In genomic region chr9:86795861-86796497, GRCh38 we compare ENCODE assay signal across 11 cellular contexts.
DNase-seq lines count a peak whose midpoint lies in the region; ATAC-seq and TF ChIP-seq lines count a peak whose summit lies in the region.
"Had no signal": no experiment of that assay in that cellular context is flagged by ENCODE, and none has a peak within 500 bp of the region (broad histone marks: within the 10 kb centered on the region; RNA-seq: fewer than 3 reads in every experiment).

No MANE protein-coding gene starts in this region.

- CTCF ChIA-PET in BJ (lab: Yijun Ruan, JAX), result interaction anchor here (0.7 to 1.4 kb wide), 6 partner anchors 21 to 305 kb away, joined by 3 to 5 read pairs (median 4); no protein-coding TSS in a partner anchor

- in situ Hi-C loops in astrocyte of the spinal cord (cut with HindIII; ENCODE audit: low sequenced_read_pairs), result no loop called here

- peaks cover 0 to 36% (median 30%) of the 10 kb centered on the region in 4 donors for H3K4me1 ChIP-seq in sigmoid colon

- DNase-seq in BJ (ENCODE audit: low read depth) (peak; percentile 85), astrocyte of the spinal cord (ENCODE audit: low read depth, low spot score) (peak; percentile 66), left ventricle myocardium superior (peak; percentile 55), sigmoid colon (peak; percentile 90), SW480 (ENCODE audit: low spot score) (no peak), NCI-H1092 treated with DMSO at 0.1 percent for 48 hours (lab: John Stamatoyannopoulos, UW) (no peak), NCI-H82 (lab: John Stamatoyannopoulos, UW) (no peak)
- DNase-seq: activated CD8-positive, alpha-beta memory T cell treated with anti-CD3 and anti-CD28 coated beads, Interleukin-2, amount 10 ng/mL, durations not matched to agents 7 days and 5 days; C1 segment of cervical spinal cord; stimulated activated CD4-positive, alpha-beta T cell treated with anti-CD3 and anti-CD28 coated beads, Interleukin-4, amount 100 ng/mL, for 24 hours had no signal

- POLR2A ChIA-PET in BJ (lab: Charles Lee), result interaction anchor here (0.6 to 0.8 kb wide), 3 partner anchors 82 to 148 kb away, joined by 5 to 7 read pairs (median 6); no protein-coding TSS in a partner anchor

- H3K27ac ChIP-seq in sigmoid colon, result peak overlapping the region in 2 of 4 donors; percentile 56 to 70

- H3K4me3 ChIP-seq in BJ (ENCODE audit: low read depth, low read length) (no peak overlapping the region), astrocyte of the spinal cord (ENCODE audit: low read depth, low read length) (no peak overlapping the region), sigmoid colon (no peak overlapping the region)

- no peaks in the 10 kb centered on the region for H3K27me3 ChIP-seq in BJ (ENCODE audit: control insufficient read depth, insufficient read depth, low read length)
- H3K27me3 ChIP-seq in sigmoid colon, result no peaks in the 10 kb centered on the region

- TF ChIP-seq CTCF in BJ (IDR thresholded peaks at IDR 0.05; ENCODE audit: insufficient read depth, low read depth, low read length), result peak; percentile 65
- TF ChIP-seq CTCF in astrocyte of the spinal cord (IDR thresholded peaks at IDR 0.05; ENCODE audit: low read depth, low read length), result peak; percentile 40
- peak in 1 of 4 experiments; percentile 34 for TF ChIP-seq CTCF in sigmoid colon (IDR thresholded peaks at IDR 0.05)

- no peak for TF ChIP-seq POLR2A in sigmoid colon (IDR thresholded peaks at IDR 0.05)

- H3K36me3 ChIP-seq in BJ (ENCODE audit: control insufficient read depth, insufficient read depth, low read length), result no peaks in the 10 kb centered on the region
- no peaks in the 10 kb centered on the region for H3K36me3 ChIP-seq in sigmoid colon

- no peak for TF ChIP-seq EP300 in sigmoid colon (IDR thresholded peaks at IDR 0.05)

- ATAC-seq in left ventricle myocardium superior, result peak; percentile 95
- no peak for ATAC-seq in GM19463 (IDR thresholded peaks at IDR 0.05; ENCODE audit: unreplicated experiment)
- ATAC-seq: activated CD8-positive, alpha-beta memory T cell treated with anti-CD3 and anti-CD28 coated beads, Interleukin-2, amount 10 ng/mL, durations not matched to agents 7 days and 5 days had no signal

- no peaks in the 10 kb centered on the region for H3K9me3 ChIP-seq in sigmoid colon

- WGBS in sigmoid colon, 2 donors, result 43 to 58% methylated on average over 8 of the region's 8 CpGs

- intact Hi-C loops in left ventricle myocardium superior (cut with micrococcal nuclease) (no loop called here), sigmoid colon (cut with DNase I) (no loop called here)

Comparison
In these comparisons a context has a peak if more than half of its experiments do, and no peak if none do; other contexts are left out.
1. DNase-seq: peak in BJ (single experiment), astrocyte of the spinal cord (single experiment), left ventricle myocardium superior (single experiment) and sigmoid colon (single experiment); none in SW480 (single experiment), NCI-H1092 treated with DMSO at 0.1 percent for 48 hours (single experiment) and NCI-H82 (single experiment).